8 cellular contexts compared by ENCODE assay signal in genomic region chr7:35053488-35054175, GRCh38. TPM values are rescaled to one million over a fixed set of nuclear protein-coding genes. Genes with fewer than 3 reads are reported as not detected.
DNase-seq lines count a peak whose midpoint lies in the region; FAIRE-seq and TF ChIP-seq lines count a peak whose summit lies in the region.
"Not testable (repeated sequence)": the region's sequence is repeated elsewhere in the genome, so short reads cannot be mapped to it uniquely, and the experiment has no call there.

No MANE protein-coding gene starts in this region.

- H3K4me2 ChIP-seq in GM23248 (ENCODE audit: unreplicated experiment) (peak overlapping the region; percentile 12), astrocyte (ENCODE audit: low read length) (peak overlapping the region; percentile 74), smooth muscle cell (peak overlapping the region; percentile 72)

- WGBS in GM23248 (ENCODE audit: low coverage in 1 of 2, low lambda C conversion rate in 2 of 2, missing lambda C conversion rate in 2 of 2), 2 experiments: 15 to 21% methylated on average over 4 of the region's 4 CpGs
- 80 to 83% methylated on average over 1 of the region's 4 CpGs for WGBS in mesodermal cell (ENCODE audit: insufficient coverage in 2 of 2), 2 experiments
- WGBS in smooth muscle cell (ENCODE audit: low lambda C conversion rate): 18% methylated on average over 4 of the region's 4 CpGs

- H3K27me3 ChIP-seq in GM23248 (replicated peaks; ENCODE audit: insufficient read depth); astrocyte (ENCODE audit: insufficient read depth, low read length); smooth muscle cell (ENCODE audit: low read depth): not testable (repeated sequence)

- not testable (repeated sequence) for H3K36me3 ChIP-seq in GM23248 (ENCODE audit: low read depth); astrocyte (ENCODE audit: insufficient read depth, low read length); mesodermal cell (ENCODE audit: control insufficient read depth, insufficient read depth, low read length); smooth muscle cell (ENCODE audit: low read depth)

- peak overlapping the region; percentile 95 for H3K27ac Mint-ChIP-seq in astrocyte (ENCODE audit: unreplicated experiment)

- H3K4me3 ChIP-seq in GM23248; astrocyte (ENCODE audit: insufficient read depth, low read depth, low read length); choroid plexus epithelial cell (ENCODE audit: low read depth, low read length); mesodermal cell (ENCODE audit: extremely low read depth, insufficient read depth, low read length, poor library complexity, severe bottlenecking); smooth muscle cell: not testable (repeated sequence)

- H3K27ac ChIP-seq in GM23248; astrocyte (ENCODE audit: low read depth, low read length): not testable (repeated sequence)
- H3K27ac ChIP-seq in mesodermal cell (ENCODE audit: low read depth, low read length, severe bottlenecking) (peak overlapping the region; percentile 29), smooth muscle cell (ENCODE audit: low read depth) (peak overlapping the region; percentile 49)

- H3K9me3 Mint-ChIP-seq in astrocyte (ENCODE audit: unreplicated experiment): not testable (repeated sequence)

- H3K9me3 ChIP-seq in GM23248 (ENCODE audit: low read depth); astrocyte (ENCODE audit: insufficient read depth, low read depth, low read length); mesodermal cell (ENCODE audit: control insufficient read depth, low read length); smooth muscle cell (replicated peaks; ENCODE audit: low read depth): not testable (repeated sequence)

- peaks cover 30% of the 10 kb centered on the region for H3K4me1 Mint-ChIP-seq in astrocyte (ENCODE audit: low read depth, unreplicated experiment)

- H3K9ac ChIP-seq in GM23248; astrocyte (ENCODE audit: low read length); smooth muscle cell (ENCODE audit: low read depth): not testable (repeated sequence)

- in situ Hi-C loops in GM23248 (cut with MboI): not testable (repeated sequence)

- H3F3A ChIP-seq in GM23248 (ENCODE audit: insufficient read depth); smooth muscle cell (ENCODE audit: low read depth): not testable (repeated sequence)

- H3K4me1 ChIP-seq in GM23248 (ENCODE audit: insufficient read depth); astrocyte (ENCODE audit: insufficient read depth, low read length); smooth muscle cell (ENCODE audit: low read depth): not testable (repeated sequence)
- peaks cover 11% of the 10 kb centered on the region for H3K4me1 ChIP-seq in mesodermal cell (ENCODE audit: control insufficient read depth, insufficient read depth, low read length, poor library complexity, severe bottlenecking)

- not testable (repeated sequence) for H3K27me3 Mint-ChIP-seq in astrocyte (ENCODE audit: low read depth, unreplicated experiment)

- not testable (repeated sequence) for H2AFZ ChIP-seq in GM23248; astrocyte (ENCODE audit: low read depth, low read length); smooth muscle cell (ENCODE audit: low read depth)

- TF ChIP-seq CTCF in astrocyte (IDR thresholded peaks at IDR 0.05; ENCODE audit: insufficient read depth, low read depth, low read length); choroid plexus epithelial cell (conservative IDR thresholded peaks at IDR 0.05; ENCODE audit: low read depth, low read length); smooth muscle cell (IDR thresholded peaks at IDR 0.05; ENCODE audit: borderline replicate concordance, insufficient read depth, poor library complexity, severe bottlenecking): not testable (repeated sequence)

- H3K79me2 ChIP-seq in GM23248 (ENCODE audit: insufficient read depth); astrocyte (ENCODE audit: insufficient read depth, low read length); smooth muscle cell (ENCODE audit: low read depth): not testable (repeated sequence)

- H3K36me3 Mint-ChIP-seq in astrocyte (ENCODE audit: low read depth, unreplicated experiment): not testable (repeated sequence)

- H4K20me1 ChIP-seq in GM23248 (ENCODE audit: insufficient read depth); astrocyte (ENCODE audit: insufficient read depth, low read length); smooth muscle cell (ENCODE audit: low read depth): not testable (repeated sequence)

- not testable (repeated sequence) for H3K9me2 ChIP-seq in GM23248 (ENCODE audit: insufficient read depth)

- H3K4me3 Mint-ChIP-seq in astrocyte (ENCODE audit: unreplicated experiment): peak overlapping the region; percentile 13

- DNase-seq in A172 (ENCODE audit: low spot score) (peak; percentile 70), GM23248 (peak; percentile 47), NCI-H226 (peak; percentile 69), astrocyte (ENCODE audit: low read depth) (peak; percentile 64), choroid plexus epithelial cell (ENCODE audit: low read depth) (peak; percentile 55), glomerular visceral epithelial cell (ENCODE audit: extremely low spot score) (peak; percentile 45)
- DNase-seq in smooth muscle cell (lab: John Stamatoyannopoulos, UW; ENCODE audit: unreplicated experiment): not testable (repeated sequence)

- not testable (repeated sequence) for FAIRE-seq in astrocyte (lab: Jason Lieb, UNC)

RNA-seq across cellular contexts. Expression of gene DPY19L1, which starts 16.3 kb away (rescaled TPM):
- 60.7 and 75.3 TPM in 2 replicates for total RNA-seq in A172 (2014; rRNA removed; shearing (Covaris generic))
- total RNA-seq in GM23248 (2014; rRNA removed; shearing (Covaris generic)): 33.5 and 33.8 TPM in 2 replicates
- 3.0 and 3.4 TPM in 2 replicates for polyA plus RNA-seq in GM23248 (2016; fragmentation: Nextera tagmentation; extraction: Ambion mirVana)
- 46.4 and 69.2 TPM in 2 replicates for total RNA-seq in astrocyte
- polyA plus RNA-seq in mesodermal cell (2013, experiment 1 of 2): 56.0 TPM
- polyA plus RNA-seq in mesodermal cell (2013, experiment 2 of 2): 63.3 TPM
- 38.2 and 53.1 TPM in 2 replicates for total RNA-seq in smooth muscle cell
- polyA plus RNA-seq in smooth muscle cell: 14.5 and 14.8 TPM in 2 replicates

Comparison
In these comparisons a context has a peak if more than half of its experiments do, and no peak if none do; other contexts are left out.
1. H3K4me2 ChIP-seq: peak in every context shown above with its lines; median percentile 74 in astrocyte; 72 in smooth muscle cell; 12 in GM23248.